8 cellular contexts compared by ENCODE assay signal in the genomic region with DNA sequence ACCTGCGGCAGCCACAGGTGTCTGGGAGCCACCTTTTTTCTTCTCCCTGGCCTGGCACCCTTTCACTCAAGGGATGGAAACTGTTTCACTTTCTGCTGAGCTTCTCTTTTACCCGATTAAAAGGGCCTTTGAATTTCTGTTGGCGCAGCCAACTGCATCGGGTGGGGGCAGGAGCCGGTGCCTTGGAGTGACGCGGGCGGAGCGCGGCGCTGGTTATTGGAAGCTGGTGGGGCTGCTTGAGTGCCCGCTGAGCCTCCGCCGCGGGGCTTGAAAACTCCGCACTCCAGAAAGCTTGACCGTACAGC. TPM values are rescaled to one million over a fixed set of nuclear protein-coding genes. Genes with fewer than 3 reads are reported as not detected.
DNase-seq lines count a peak whose midpoint lies in the region; ATAC-seq, FAIRE-seq and TF ChIP-seq lines count a peak whose summit lies in the region.

No MANE protein-coding gene starts in this region.

- peak overlapping the region in 4 of 5 donors; percentile 1 to 78 (median 68) for H3K9ac ChIP-seq in subcutaneous abdominal adipose tissue (ENCODE audit: low read length in 5 of 5)

- FAIRE-seq in GM18507 (lab: Jason Lieb, UNC) = peak; percentile 5

- H3K27ac ChIP-seq in 22Rv1 = peak overlapping the region; percentile 91
- H3K27ac ChIP-seq in esophagus squamous epithelium = peak overlapping the region; percentile 92 to 98 (median 96)
- peak overlapping the region; percentile 57 for H3K27ac ChIP-seq in subcutaneous abdominal adipose tissue (ENCODE audit: low read depth, low read length)

- TF ChIP-seq CTCF in 22Rv1 (IDR thresholded peaks at IDR 0.05) = no peak
- TF ChIP-seq CTCF in esophagus squamous epithelium (IDR thresholded peaks at IDR 0.05) = no peak

- TF ChIP-seq POLR2A in esophagus squamous epithelium (IDR thresholded peaks at IDR 0.05) = no peak

- peaks cover 5 to 31% (median 10%) of the 10 kb centered on the region in 3 donors for H3K4me1 ChIP-seq in esophagus squamous epithelium
- H3K4me1 ChIP-seq in subcutaneous abdominal adipose tissue (ENCODE audit: control insufficient read depth in 5 of 5, insufficient read depth in 5 of 5, low read length in 5 of 5) = peaks cover 2 to 23% (median 17%) of the 10 kb centered on the region in 5 donors

- H3K27me3 ChIP-seq in esophagus squamous epithelium (no peaks in the 10 kb centered on the region), subcutaneous abdominal adipose tissue (ENCODE audit: control insufficient read depth in 5 of 5, insufficient read depth in 4 of 5, low read length in 5 of 5) (peaks cover 0 to 4% (median 0%) of the 10 kb centered on the region in 5 donors)

- ATAC-seq in HG02981 (IDR thresholded peaks at IDR 0.05; ENCODE audit: unreplicated experiment) = peak; percentile 68

- H3K9me3 ChIP-seq in esophagus squamous epithelium (no peaks in the 10 kb centered on the region), subcutaneous abdominal adipose tissue (ENCODE audit: control insufficient read depth in 5 of 5, low read length in 5 of 5) (no peaks in the 10 kb centered on the region)

- intact Hi-C loops in esophagus squamous epithelium (cut with DNase I) = no loop called here

- H3K4me3 ChIP-seq in esophagus squamous epithelium (peak overlapping the region; percentile 77 to 91 (median 84)), subcutaneous abdominal adipose tissue (ENCODE audit: low read depth in 1 of 5, low read length in 5 of 5) (peak overlapping the region; percentile 69 to 88 (median 82))

- 0% methylated on average over 4 to 6 of the region's 17 CpGs for WGBS in esophagus squamous epithelium, 2 donors

- DNase-seq in GM18507 (ENCODE audit: extremely low spot score, insufficient read length, low read depth) = peak; percentile 11
- peak; percentile 85 for DNase-seq in NCI-H69 (lab: John Stamatoyannopoulos, UW)
- DNase-seq in activated T-cell treated with anti-CD3 and anti-CD28 coated beads for 48 hours (ENCODE audit: low read depth) = peak; percentile 29
- no peak for DNase-seq in esophagus squamous epithelium (lab: John Stamatoyannopoulos, UW)
- DNase-seq in mucosa of gallbladder (ENCODE audit: low spot score) = peak; percentile 58

- H3K36me3 ChIP-seq in esophagus squamous epithelium (no peaks in the 10 kb centered on the region), subcutaneous abdominal adipose tissue (ENCODE audit: control insufficient read depth in 5 of 5, insufficient read depth in 5 of 5, low read length in 5 of 5) (no peaks in the 10 kb centered on the region)

RNA-seq across cellular contexts. Expression of a gene that starts 52.0 kb away (rescaled TPM):
- total RNA-seq in esophagus squamous epithelium = 100 to 1,000 TPM; 101 to 301 (median 152) TPM
- 116 TPM for total RNA-seq in mucosa of gallbladder
